Comparison of ENCODE assay signal across 8 cellular contexts in the genomic region with DNA sequence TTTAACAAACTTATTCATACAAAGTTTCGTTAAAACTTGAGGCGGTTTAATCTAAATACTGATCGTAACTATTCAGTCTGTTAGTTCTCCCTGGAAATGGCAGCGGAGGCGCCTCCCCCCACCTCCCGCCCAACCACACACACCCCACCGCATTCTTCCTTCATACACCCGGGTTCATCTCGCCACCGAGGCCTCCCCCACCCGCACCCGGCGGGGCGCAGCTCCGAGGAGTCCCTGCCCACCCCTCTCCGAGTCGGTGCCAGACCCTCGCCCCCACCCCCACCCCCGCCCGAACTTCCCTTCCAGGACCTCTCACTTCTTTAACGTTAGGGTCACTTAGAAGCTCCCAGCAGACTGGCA. TPM values are rescaled to one million over a fixed set of nuclear protein-coding genes. Genes with fewer than 3 reads are reported as not detected.
DNase-seq lines count a peak whose midpoint lies in the region; ATAC-seq and TF ChIP-seq lines count a peak whose summit lies in the region.

No MANE protein-coding gene starts in this region.

- H3K4me3 Mint-ChIP-seq in CD8-positive, alpha-beta T cell, result peak overlapping the region; percentile 92
- H3K4me3 Mint-ChIP-seq in osteocyte (ENCODE audit: unreplicated experiment), result peak overlapping the region; percentile 91

- no peak for ATAC-seq in CD8-positive, alpha-beta T cell
- no peak for ATAC-seq in GM19397 (IDR thresholded peaks at IDR 0.05; ENCODE audit: unreplicated experiment)

- intact Hi-C loops in CD8-positive, alpha-beta T cell (cut with DNase I, micrococcal nuclease), result loop anchor here (5.0 to 10.0 kb wide), 6 partner anchors 228 to 1997 kb away; a partner anchor contains a TSS

- peak overlapping the region; percentile 99 for H3K4me3 ChIP-seq in CD8-positive, alpha-beta T cell (ENCODE audit: low read depth, low read length)
- H3K4me3 ChIP-seq in HUES6 (ENCODE audit: low read depth, low read length) (peak overlapping the region; percentile 84), WI38 (ENCODE audit: low read depth, low read length) (peak overlapping the region; percentile 83), fibroblast of the aortic adventitia (ENCODE audit: low read depth, low read length) (peak overlapping the region; percentile 73)

- no peak overlapping the region for H3K27ac Mint-ChIP-seq in CD8-positive, alpha-beta T cell
- peak overlapping the region; percentile 91 for H3K27ac Mint-ChIP-seq in osteocyte (ENCODE audit: unreplicated experiment)

- peaks cover 19% of the 10 kb centered on the region for H3K4me1 ChIP-seq in CD8-positive, alpha-beta T cell (ENCODE audit: insufficient read depth, low read length)
- peaks cover 20% of the 10 kb centered on the region for H3K4me1 ChIP-seq in HUES6 (ENCODE audit: control insufficient read depth, insufficient read depth, low read length)

- POLR2A ChIA-PET in CD8-positive, alpha-beta T cell (lab: Charles Lee), result interaction anchor here (0.7 kb wide), 1 partner anchor 10 kb away, joined by 3 read pairs; no protein-coding TSS in a partner anchor

- no peaks in the 10 kb centered on the region for H3K9me3 ChIP-seq in CD8-positive, alpha-beta T cell (ENCODE audit: low read length)
- no peaks in the 10 kb centered on the region for H3K9me3 ChIP-seq in HUES6 (ENCODE audit: control insufficient read depth, insufficient read depth, low read depth, low read length)

- H3K36me3 ChIP-seq in CD8-positive, alpha-beta T cell (ENCODE audit: insufficient read depth, low read length), result no peaks in the 10 kb centered on the region
- H3K36me3 ChIP-seq in HUES6 (ENCODE audit: control insufficient read depth, insufficient read depth, low read length), result no peaks in the 10 kb centered on the region

- H3K9ac ChIP-seq in HUES6 (ENCODE audit: low read length), result peak overlapping the region; percentile 81

- H3K27ac ChIP-seq in CD8-positive, alpha-beta T cell (ENCODE audit: low read depth, low read length), result no peak overlapping the region
- H3K27ac ChIP-seq in HUES6 (ENCODE audit: low read depth, low read length), result no peak overlapping the region; the same call in 1 of the 2 replicates

- no peaks in the 10 kb centered on the region for H3K9me3 Mint-ChIP-seq in CD8-positive, alpha-beta T cell
- H3K9me3 Mint-ChIP-seq in osteocyte (ENCODE audit: unreplicated experiment), result no peaks in the 10 kb centered on the region

- H3K27me3 Mint-ChIP-seq in CD8-positive, alpha-beta T cell (ENCODE audit: low read depth), result peaks cover 29% of the 10 kb centered on the region
- H3K27me3 Mint-ChIP-seq in osteocyte (ENCODE audit: unreplicated experiment), result no peaks in the 10 kb centered on the region

- DNase-seq in CD8-positive, alpha-beta T cell, result peak in 1 of 7 experiments; percentile 17
- DNase-seq in fibroblast of the aortic adventitia (ENCODE audit: low read depth), result peak; percentile 45
- no peak for DNase-seq in osteocyte (ENCODE audit: extremely low spot score, unreplicated experiment)
- no peak for DNase-seq in NCI-H526 treated with DMSO at 0.1 percent for 48 hours (lab: John Stamatoyannopoulos, UW)
- DNase-seq in A172 (ENCODE audit: low spot score), result no peak

- no peak for TF ChIP-seq CTCF in CD8-positive, alpha-beta T cell (IDR thresholded peaks at IDR 0.05)
- TF ChIP-seq CTCF in WI38 (IDR thresholded peaks at IDR 0.05; ENCODE audit: low read depth, low read length) (no peak), fibroblast of the aortic adventitia (IDR thresholded peaks at IDR 0.05; ENCODE audit: insufficient read depth, low read length) (no peak), osteocyte (IDR thresholded peaks at IDR 0.05) (no peak)

- CTCF ChIA-PET in CD8-positive, alpha-beta T cell (lab: Charles Lee), result interaction anchor here (0.8 kb wide), 1 partner anchor 95 kb away, joined by 3 read pairs; no protein-coding TSS in a partner anchor

- H3K36me3 Mint-ChIP-seq in CD8-positive, alpha-beta T cell, result peaks cover 4% of the 10 kb centered on the region
- H3K36me3 Mint-ChIP-seq in osteocyte (ENCODE audit: unreplicated experiment), result no peaks in the 10 kb centered on the region

- no peaks in the 10 kb centered on the region for H3K27me3 ChIP-seq in CD8-positive, alpha-beta T cell (ENCODE audit: insufficient read depth, low read length)
- peaks cover 29% of the 10 kb centered on the region for H3K27me3 ChIP-seq in HUES6 (ENCODE audit: control insufficient read depth, insufficient read depth, low read length)

- peaks cover 36% of the 10 kb centered on the region for H3K4me1 Mint-ChIP-seq in CD8-positive, alpha-beta T cell (ENCODE audit: low read depth)
- H3K4me1 Mint-ChIP-seq in osteocyte (ENCODE audit: unreplicated experiment), result peaks cover 29% of the 10 kb centered on the region

RNA-seq across cellular contexts. Expression of a gene that starts 0.9 kb away (rescaled TPM):
- 10 to 100 TPM; 19.5 to 19.6 TPM for total RNA-seq in CD8-positive, alpha-beta T cell
- 10.8 and 21.9 TPM in 2 replicates for total RNA-seq in fibroblast of the aortic adventitia (ENCODE audit: low replicate concordance)
- total RNA-seq in osteocyte, result 36.3 and 39.3 TPM in 2 replicates
- 2.1 and 4.8 TPM in 2 replicates for total RNA-seq in A172 (2014; rRNA removed; shearing (Covaris generic))
